Comparison of ENCODE assay signal across 24 cellular contexts in genomic region chr7:71705901-71706300, GRCh38.
"Had no signal": no experiment of that assay in that cellular context is flagged by ENCODE, and none has a peak within 500 bp of the region (broad histone marks: within the 10 kb centered on the region; RNA-seq: fewer than 3 reads in every experiment).

No MANE protein-coding gene starts in this region.

- DNase-seq: islet precursor cell; left ventricle myocardium inferior; mesendoderm; naive thymus-derived CD4-positive, alpha-beta T cell; ovary; right lobe of liver; stimulated activated CD4-positive, alpha-beta T cell treated with anti-CD3 and anti-CD28 coated beads, Interleukin-1b, Interleukin-23, amount 100 ng/mL, for 48 hours; stimulated activated CD4-positive, alpha-beta T cell treated with anti-CD3 and anti-CD28 coated beads, Interleukin-2, amount 100 ng/mL, for 48 hours; stimulated activated CD4-positive, alpha-beta T cell treated with anti-CD3 and anti-CD28 coated beads, Interleukin-4, amount 100 ng/mL, for 4 hours; stimulated activated CD8-positive, alpha-beta memory T cell treated with anti-CD3 and anti-CD28 coated beads, Interleukin-4, amount 100 ng/mL, for 48 hours; stimulated activated naive CD8-positive, alpha-beta T cell treated with anti-CD3 and anti-CD28 coated beads, Interleukin-15, Interleukin-2, amounts not matched to agents 100 U/mL and 50 U/mL, for 24 hours; stomach; uterus had no signal

- H3K27ac Mint-ChIP-seq: mesothelial cell of epicardium; naive thymus-derived CD4-positive, alpha-beta T cell; natural killer cell treated with Interleukin-12 subunit alpha and Interleukin-12 subunit beta and Interleukin-15 and Interleukin-18, amount 100 ng/mL, for 72 hours; progenitor cell of endocrine pancreas; stimulated activated memory B cell treated with anti-CD40 and anti-IgM and Interleukin-4, amounts not matched to agents 10 μg/mL and 1 μg/mL and 100 μg/mL, for 72 hours; type B pancreatic cell had no signal

- H3K4me1 Mint-ChIP-seq: mesothelial cell of epicardium; naive thymus-derived CD4-positive, alpha-beta T cell; stimulated activated memory B cell treated with anti-CD40 and anti-IgM and Interleukin-4, amounts not matched to agents 10 μg/mL and 1 μg/mL and 100 μg/mL, for 72 hours had no signal

- H3K79me2 ChIP-seq: hepatocyte had no signal

- H3K36me3 Mint-ChIP-seq: mesothelial cell of epicardium; naive thymus-derived CD4-positive, alpha-beta T cell; natural killer cell treated with Interleukin-12 subunit alpha and Interleukin-12 subunit beta and Interleukin-15 and Interleukin-18, amount 100 ng/mL, for 72 hours; stimulated activated memory B cell treated with anti-CD40 and anti-IgM and Interleukin-4, amounts not matched to agents 10 μg/mL and 1 μg/mL and 100 μg/mL, for 72 hours; type B pancreatic cell had no signal

- H3K4me1 ChIP-seq: left ventricle myocardium inferior, right atrium auricular region, right lobe of liver, stomach, tibial nerve, uterus had no signal

- H3K27ac ChIP-seq: hepatocyte, left ventricle myocardium inferior, ovary, right atrium auricular region, right lobe of liver, stomach, thoracic aorta, tibial nerve, uterus had no signal

- H3K36me3 ChIP-seq: left ventricle myocardium inferior, ovary, right atrium auricular region, right lobe of liver, stomach, thoracic aorta, uterus had no signal

- ATAC-seq: naive thymus-derived CD4-positive, alpha-beta T cell; natural killer cell treated with Interleukin-12 subunit alpha and Interleukin-12 subunit beta and Interleukin-15 and Interleukin-18, amount 100 ng/mL, for 72 hours; right lobe of liver; stimulated activated memory B cell treated with anti-CD40 and anti-IgM and Interleukin-4, amounts not matched to agents 10 μg/mL and 1 μg/mL and 100 μg/mL, for 72 hours; stimulated activated naive CD8-positive, alpha-beta T cell treated with anti-CD3 and anti-CD28 coated beads, Interleukin-15, Interleukin-2, amounts not matched to agents 100 U/mL and 50 U/mL, for 24 hours had no signal

- H3K4me2 ChIP-seq: hepatocyte, smooth muscle cell had no signal

- H3K9me3 ChIP-seq: ovary, right lobe of liver, thoracic aorta, uterus had no signal

- H3K4me3 Mint-ChIP-seq: mesothelial cell of epicardium; naive thymus-derived CD4-positive, alpha-beta T cell; natural killer cell treated with Interleukin-12 subunit alpha and Interleukin-12 subunit beta and Interleukin-15 and Interleukin-18, amount 100 ng/mL, for 72 hours; stimulated activated memory B cell treated with anti-CD40 and anti-IgM and Interleukin-4, amounts not matched to agents 10 μg/mL and 1 μg/mL and 100 μg/mL, for 72 hours; type B pancreatic cell had no signal

- H3K27me3 ChIP-seq: hepatocyte, ovary, right atrium auricular region, right lobe of liver, stomach, tibial nerve, uterus had no signal

- H3K4me3 ChIP-seq: hepatocyte, left ventricle myocardium inferior, lung, ovary, right atrium auricular region, right lobe of liver, smooth muscle cell, stomach, thoracic aorta, tibial nerve, uterus had no signal

- H3K27me3 Mint-ChIP-seq: naive thymus-derived CD4-positive, alpha-beta T cell; natural killer cell treated with Interleukin-12 subunit alpha and Interleukin-12 subunit beta and Interleukin-15 and Interleukin-18, amount 100 ng/mL, for 72 hours; progenitor cell of endocrine pancreas; stimulated activated memory B cell treated with anti-CD40 and anti-IgM and Interleukin-4, amounts not matched to agents 10 μg/mL and 1 μg/mL and 100 μg/mL, for 72 hours; type B pancreatic cell had no signal

- H2AFZ ChIP-seq: hepatocyte had no signal
